16 cellular contexts compared by ENCODE assay signal in the genomic region with DNA sequence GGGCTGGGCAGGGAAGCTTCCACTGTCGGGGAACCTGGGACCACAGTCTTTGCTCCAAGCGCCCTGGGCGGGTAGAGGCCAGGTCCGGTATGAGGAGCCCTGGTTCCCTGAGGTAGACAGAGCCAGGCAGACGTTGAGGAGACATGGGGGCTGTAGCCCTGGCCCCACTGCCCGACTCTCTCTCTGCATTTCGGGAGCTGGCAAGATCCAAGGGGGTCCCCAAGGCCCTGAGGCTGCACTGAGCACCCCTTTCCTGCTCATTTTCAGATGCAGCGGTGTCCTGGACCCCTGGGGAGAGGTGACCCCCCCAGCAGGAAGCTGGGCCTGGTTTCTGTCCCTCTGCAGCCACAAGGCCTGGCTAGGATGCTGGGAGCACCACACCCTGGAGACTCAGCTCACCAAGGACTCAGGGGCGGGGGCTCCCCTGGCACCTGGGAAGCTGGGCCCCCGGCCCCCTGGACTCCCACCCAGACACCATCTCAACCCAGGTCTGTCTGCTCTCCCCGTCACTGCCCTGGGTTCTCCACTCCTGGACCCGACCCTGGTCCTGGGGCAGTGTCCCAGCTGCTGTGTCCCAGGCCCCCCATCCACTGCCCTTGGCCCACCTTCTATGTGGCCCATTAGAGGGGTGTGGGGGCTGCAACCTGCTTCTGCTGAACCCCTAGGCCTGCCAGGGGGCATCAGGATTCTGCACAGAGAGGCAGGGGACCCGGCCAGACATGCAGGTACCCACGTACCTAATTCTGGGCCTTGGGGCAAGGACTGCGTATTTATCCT. TPM values are rescaled to one million over a fixed set of nuclear protein-coding genes. Genes with fewer than 3 reads are reported as not detected.
DNase-seq lines count a peak whose midpoint lies in the region; ATAC-seq and TF ChIP-seq lines count a peak whose summit lies in the region.
"Had no signal": no experiment of that assay in that cellular context is flagged by ENCODE, and none has a peak within 500 bp of the region (broad histone marks: within the 10 kb centered on the region; RNA-seq: fewer than 3 reads in every experiment).

No MANE protein-coding gene starts in this region.

- intact Hi-C loops in PC-3 (cut with micrococcal nuclease): loop anchor here (5.0 kb wide), 1 partner anchor 209 kb away; a partner anchor contains a TSS
- intact Hi-C loops in left ventricle myocardium inferior (cut with micrococcal nuclease): no loop called here
- intact Hi-C loops in sigmoid colon (cut with DNase I): loop anchor here (2.0 kb wide), 1 partner anchor 203 kb away; no protein-coding TSS in a partner anchor

- H3K9me3 ChIP-seq in SK-N-SH (no peaks in the 10 kb centered on the region), PC-3 (ENCODE audit: low read length) (no peaks in the 10 kb centered on the region), left ventricle myocardium inferior (replicated peaks) (no peaks in the 10 kb centered on the region), sigmoid colon (no peaks in the 10 kb centered on the region)
- H3K9me3 ChIP-seq: heart right ventricle, ovary had no signal

- POLR2A ChIA-PET in SK-N-SH (lab: Yijun Ruan, JAX) (interaction anchor here (1.1 kb wide), 1 partner anchor 203 kb away, joined by 3 read pairs; no protein-coding TSS in a partner anchor), PC-3 (lab: Charles Lee; ENCODE audit: unreplicated experiment) (no interaction called here)

- TF ChIP-seq EP300 in SK-N-SH (IDR thresholded peaks at IDR 0.05; ENCODE audit: borderline replicate concordance in 1 of 2, low read depth in 1 of 2, low read length in 1 of 2) (no peak), sigmoid colon (IDR thresholded peaks at IDR 0.05) (no peak)

- H3K4me3 ChIP-seq in SK-N-SH (ENCODE audit: low read depth in 2 of 2, low read length in 1 of 2) (no peak overlapping the region), PC-3 (ENCODE audit: low read length) (no peak overlapping the region), left ventricle myocardium inferior (no peak overlapping the region), sigmoid colon (no peak overlapping the region)
- H3K4me3 ChIP-seq: GM23338, heart right ventricle, ovary, smooth muscle cell had no signal

- H3K4me1 ChIP-seq in SK-N-SH (ENCODE audit: control insufficient read depth in 1 of 2, insufficient read depth in 2 of 2, low read depth in 1 of 2, low read length in 1 of 2): peaks cover 0 to 22% of the 10 kb centered on the region in 2 experiments; a peak in 1 of 4 replicates
- H3K4me1 ChIP-seq in PC-3 (ENCODE audit: insufficient read depth, low read length): peaks cover 40% of the 10 kb centered on the region
- peaks cover 8% of the 10 kb centered on the region for H3K4me1 ChIP-seq in left ventricle myocardium inferior
- H3K4me1 ChIP-seq in sigmoid colon: no peaks in the 10 kb centered on the region

- H4K20me1 ChIP-seq in SK-N-SH (ENCODE audit: insufficient read depth) (no peaks in the 10 kb centered on the region), PC-3 (ENCODE audit: low read length) (no peaks in the 10 kb centered on the region)

- H2AFZ ChIP-seq in SK-N-SH (ENCODE audit: low read depth) (no peak overlapping the region), PC-3 (ENCODE audit: low read length) (peak overlapping the region; percentile 5; the same call in 1 of the 2 replicates)
- H2AFZ ChIP-seq: GM23338 had no signal

- no TSS peak for BruUV-seq in PC-3 (replicated peaks; lab: Mats Ljungman, UMichigan)

- no peaks in the 10 kb centered on the region for H3K9me2 ChIP-seq in SK-N-SH
- H3K9me2 ChIP-seq in PC-3 (replicated peaks; ENCODE audit: low read length): no peaks in the 10 kb centered on the region

- 47% methylated on average over 11 of the region's 15 CpGs for WGBS in SK-N-SH (ENCODE audit: low lambda C conversion rate)
- 56 to 67% methylated on average over 15 of the region's 15 CpGs for WGBS in sigmoid colon, 2 donors

- no peak for TF ChIP-seq RAD21 in SK-N-SH (IDR thresholded peaks at IDR 0.05; ENCODE audit: low read length)

- no peak overlapping the region for H3K9ac ChIP-seq in SK-N-SH
- peak overlapping the region; percentile 99 for H3K9ac ChIP-seq in PC-3 (ENCODE audit: low read length)

- H3K4me2 ChIP-seq in SK-N-SH (no peak overlapping the region), PC-3 (ENCODE audit: low read length) (no peak overlapping the region)
- H3K4me2 ChIP-seq: GM23338, smooth muscle cell had no signal

- CTCF ChIA-PET in SK-N-SH (lab: Yijun Ruan, JAX): interaction anchor here (0.5 to 3.2 kb wide), 37 partner anchors 9 to 268 kb away, joined by 3 to 70 read pairs (median 4); a partner anchor contains a TSS
- CTCF ChIA-PET in PC-3 (lab: Charles Lee): interaction anchor here (0.9 kb wide), 1 partner anchor 182 kb away, joined by 5 read pairs; no protein-coding TSS in a partner anchor

- no peak for ATAC-seq in SK-N-SH treated with all-trans-retinoic acid at 6 μM for 48 hours
- ATAC-seq in PC-3: no peak
- ATAC-seq in HG03460 (IDR thresholded peaks at IDR 0.05; ENCODE audit: unreplicated experiment): no peak

- H3K79me2 ChIP-seq in SK-N-SH (ENCODE audit: insufficient read depth) (no peaks in the 10 kb centered on the region), PC-3 (ENCODE audit: low read length) (no peaks in the 10 kb centered on the region)

- peak; percentile 36 for DNase-seq in SK-N-SH
- no peak for DNase-seq in PC-3
- no peak for DNase-seq in left ventricle myocardium inferior
- DNase-seq in sigmoid colon: peak; percentile 42
- no peak for DNase-seq in NCI-H146 (lab: John Stamatoyannopoulos, UW)
- no peak for DNase-seq in dedifferentiated amniotic fluid mesenchymal stem cell (ENCODE audit: extremely low spot score)

- no peak for TF ChIP-seq POLR2A in sigmoid colon (IDR thresholded peaks at IDR 0.05)

- TF ChIP-seq CTCF in SK-N-SH (IDR thresholded peaks at IDR 0.05) (no peak), PC-3 (conservative IDR thresholded peaks at IDR 0.05; ENCODE audit: low read depth, low read length) (no peak), left ventricle myocardium inferior (IDR thresholded peaks at IDR 0.05; ENCODE audit: borderline replicate concordance) (peak; percentile 8), sigmoid colon (IDR thresholded peaks at IDR 0.05) (peak in 1 of 4 experiments; percentile 6)

- no peaks in the 10 kb centered on the region for H3F3A ChIP-seq in SK-N-SH (replicated peaks; ENCODE audit: insufficient read depth)
- no peaks in the 10 kb centered on the region for H3F3A ChIP-seq in PC-3 (ENCODE audit: low read length, unreplicated experiment)

- H3K27me3 ChIP-seq in SK-N-SH (ENCODE audit: insufficient read depth) (no peaks in the 10 kb centered on the region; the same call in 1 of the 2 replicates), PC-3 (ENCODE audit: low read length) (no peaks in the 10 kb centered on the region), left ventricle myocardium inferior (ENCODE audit: low read depth) (peaks cover 100% of the 10 kb centered on the region), sigmoid colon (peaks cover 22 to 85% (median 61%) of the 10 kb centered on the region in 3 donors)
- H3K27me3 ChIP-seq: ovary had no signal

- H3K36me3 ChIP-seq in SK-N-SH (replicated peaks in 1 of 2; ENCODE audit: control insufficient read depth in 1 of 2, insufficient read depth in 2 of 2, low read length in 1 of 2): no peaks in the 10 kb centered on the region
- H3K36me3 ChIP-seq in PC-3 (ENCODE audit: low read depth, low read length): no peaks in the 10 kb centered on the region
- H3K36me3 ChIP-seq in left ventricle myocardium inferior: no peaks in the 10 kb centered on the region
- H3K36me3 ChIP-seq in sigmoid colon: no peaks in the 10 kb centered on the region
- H3K36me3 ChIP-seq: heart right ventricle, ovary had no signal

- H3K27ac ChIP-seq in SK-N-SH (ENCODE audit: low read depth in 2 of 2, low read length in 1 of 2) (no peak overlapping the region), PC-3 (ENCODE audit: low read length) (peak overlapping the region; percentile 99), left ventricle myocardium inferior (replicated peaks) (no peak overlapping the region), sigmoid colon (no peak overlapping the region)
- H3K27ac ChIP-seq: heart right ventricle, ovary had no signal

TF ChIP-seq in SK-N-SH, 30 proteins besides CTCF, POLR2A, EP300 and RAD21 (continues in another document):
- TF ChIP-seq RXRA (IDR thresholded peaks at IDR 0.05; ENCODE audit: borderline replicate concordance, low read depth): no peak
- no peak for TF ChIP-seq TEAD4 (IDR thresholded peaks at IDR 0.05; ENCODE audit: borderline replicate concordance, insufficient read depth)
- TF ChIP-seq MEF2A (IDR thresholded peaks at IDR 0.05; ENCODE audit: borderline replicate concordance, low read depth): no peak
- no peak for TF ChIP-seq SMC3 (IDR thresholded peaks at IDR 0.05; ENCODE audit: low read depth, low read length)
- TF ChIP-seq NRF1 (IDR thresholded peaks at IDR 0.05; ENCODE audit: low read depth, low read length): no peak
- TF ChIP-seq SIN3A (IDR thresholded peaks at IDR 0.05; ENCODE audit: borderline replicate concordance, low read depth, low read length): no peak
- no peak for TF ChIP-seq YY1 (IDR thresholded peaks at IDR 0.05; ENCODE audit: low read depth)

TF ChIP-seq in SK-N-SH treated with all-trans-retinoic acid at 6 μM for 48 hours, 23 proteins besides CTCF, POLR2A, EP300 and RAD21 (continues in another document):
- TF ChIP-seq ISL1 (CRISPR knock-in tag; IDR thresholded peaks at IDR 0.05) (no peak), ZC3H10 (CRISPR knock-in tag; IDR thresholded peaks at IDR 0.05) (no peak), CSDC2 (CRISPR knock-in tag; IDR thresholded peaks at IDR 0.05) (no peak)

RNA-seq across cellular contexts. Expression of a gene that starts 15.0 kb away (rescaled TPM):
- polyA plus RNA-seq in SK-N-SH (2012; rRNA removed) (not detected in 2 replicates), sigmoid colon (under 1 TPM in 2 of 3 donors, not detected in 1; under 0.01 to 0.04 TPM)
- not detected in 2 replicates for polyA plus RNA-seq in SK-N-SH (2012; cell fraction: cytosol; rRNA removed)
- polyA plus RNA-seq in SK-N-SH (2012; cell fraction: nucleus; rRNA removed): not detected in 2 replicates
- total RNA-seq in PC-3 (2014; rRNA removed) (0.18 and 0.23 TPM in 2 replicates), left ventricle myocardium inferior (not detected), sigmoid colon (not detected)
- total RNA-seq: CD4-positive, alpha-beta T cell; GM23338; heart right ventricle; kidney epithelial cell; MCF 10A; NCI-H460; smooth muscle cell had no signal
- polyA plus RNA-seq: GM23338, smooth muscle cell had no signal

RNA-seq across cellular contexts. Expression of a gene that starts 23.1 kb away (rescaled TPM):
- polyA plus RNA-seq in SK-N-SH (2012; rRNA removed) (not detected in 2 replicates), sigmoid colon (100 to 1,000 TPM in 1 of 3 donors, 10 to 100 TPM in 2; 22.8 to 248 (median 40.2) TPM)
- polyA plus RNA-seq in SK-N-SH (2012; cell fraction: cytosol; rRNA removed): not detected in 2 replicates
- under 0.01 TPM in 1 of 2 replicates, not detected in the other for polyA plus RNA-seq in SK-N-SH (2012; cell fraction: nucleus; rRNA removed)
- total RNA-seq in PC-3 (2014; rRNA removed) (0.26 and 0.40 TPM in 2 replicates), left ventricle myocardium inferior (0.03 TPM), sigmoid colon (1 to 10 TPM in 3 of 4 donors, not detected in 1; 2.5 to 8.0 (median 2.9) TPM)
- total RNA-seq: CD4-positive, alpha-beta T cell; GM23338; kidney epithelial cell; NCI-H460; smooth muscle cell had no signal
- polyA plus RNA-seq: GM23338, heart right ventricle, smooth muscle cell had no signal

Comparison
In these comparisons a context has a peak if more than half of its experiments do, and no peak if none do; other contexts are left out.
1. DNase-seq: peak in SK-N-SH (single experiment) and sigmoid colon (single experiment); none in PC-3 (single experiment), left ventricle myocardium inferior (single experiment), NCI-H146 (single experiment) and dedifferentiated amniotic fluid mesenchymal stem cell (single experiment).